Comparison of ENCODE assay signal across 38 cellular contexts in genomic region chr1:6435547-6435946, GRCh38. TPM values are rescaled to one million over a fixed set of nuclear protein-coding genes. Genes with fewer than 3 reads are reported as not detected.
"Had no signal": no experiment of that assay in that cellular context is flagged by ENCODE, and none has a peak within 500 bp of the region (broad histone marks: within the 10 kb centered on the region; RNA-seq: fewer than 3 reads in every experiment).

No MANE protein-coding gene starts in this region.

- H3K27ac ChIP-seq: adrenal gland, body of pancreas, brain microvascular endothelial cell, breast epithelium, VCaP had no signal

- H3K36me3 Mint-ChIP-seq: activated CD4-positive, alpha-beta memory T cell treated with anti-CD3 and anti-CD28 coated beads for 36 hours; activated naive CD4-positive, alpha-beta T cell treated with anti-CD3 and anti-CD28 coated beads, Interleukin-2, amount 50 U/mL, for 72 hours; activated naive CD8-positive, alpha-beta T cell treated with anti-CD3 and anti-CD28 coated beads for 36 hours had no signal

- H3K9me3 ChIP-seq: adrenal gland, body of pancreas, breast epithelium had no signal

- H3K36me3 ChIP-seq: adrenal gland, brain microvascular endothelial cell, breast epithelium had no signal

- H3K27me3 ChIP-seq: adrenal gland had no signal

- H3K27ac Mint-ChIP-seq: activated B cell treated with CpG ODN at 0.5 μM for 24 hours; activated CD4-positive, alpha-beta memory T cell treated with anti-CD3 and anti-CD28 coated beads for 36 hours; activated CD4-positive, alpha-beta T cell treated with anti-CD3 and anti-CD28 coated beads, Interleukin-2, amount 10 ng/mL, durations not matched to agents 24 days and 14 days; activated CD8-positive, alpha-beta T cell treated with anti-CD3 and anti-CD28 coated beads for 36 hours; activated naive CD4-positive, alpha-beta T cell treated with anti-CD3 and anti-CD28 coated beads for 36 hours; activated naive CD4-positive, alpha-beta T cell treated with anti-CD3 and anti-CD28 coated beads, Interleukin-2, amount 50 U/mL, for 72 hours; activated naive CD8-positive, alpha-beta T cell treated with anti-CD3 and anti-CD28 coated beads for 36 hours; activated T-cell treated with anti-CD3 and anti-CD28 coated beads, Interleukin-2, amount 50 U/mL, for 72 hours; activated T-helper 1 cell treated with anti-CD3 and anti-CD28 coated beads, Interleukin-12 subunit alpha, Interleukin-12 subunit beta, Interleukin-2, Interleukin-4 antibody, amounts not matched to agents 30 ng/mL and 10 ng/mL and 1 ng/mL, durations not matched to agents 14 hours and 24 hours and 36 hours; activated T-helper 17 cell treated with anti-CD3 and anti-CD28 coated beads, Interleukin-2, amount 50 U/mL, for 72 hours; T-helper 1 cell treated with Interleukin-12 subunit alpha and Interleukin-12 subunit beta and Interleukin-4 antibody, amounts not matched to agents 30 μg/mL and 1 μg/mL, for 36 hours; T-helper 2 cell treated with Interferon-gamma antibody and Interleukin-4, amounts not matched to agents 5 μg/mL and 100 μg/mL, for 36 hours had no signal

- DNase-seq: activated B cell treated with CpG ODN at 0.5 μM for 24 hours; activated CD4-positive, alpha-beta memory T cell treated with anti-CD3 and anti-CD28 coated beads for 36 hours; activated CD4-positive, alpha-beta T cell treated with anti-CD3 and anti-CD28 coated beads for 4 hours; activated CD4-positive, alpha-beta T cell treated with anti-CD3 and anti-CD28 coated beads, Interleukin-2, amount 10 ng/mL, durations not matched to agents 24 days and 14 days; activated CD4-positive, alpha-beta T cell treated with anti-CD3 and anti-CD28 coated beads, Interleukin-2, amount 50 U/mL, for 1 hour; activated CD4-positive, alpha-beta T cell treated with anti-CD3 and anti-CD28 coated beads, Interleukin-2, amount 50 U/mL, for 4 hours; activated CD4-positive, CD25-positive, alpha-beta regulatory T cell treated with anti-CD3 and anti-CD28 coated beads, Interleukin-2, amount 50 U/mL, for 72 hours; activated CD8-positive, alpha-beta memory T cell treated with anti-CD3 and anti-CD28 coated beads, Interleukin-2, amount 50 U/mL, for 4 hours; activated CD8-positive, alpha-beta T cell treated with anti-CD3 and anti-CD28 coated beads for 36 hours; activated effector memory CD4-positive, alpha-beta T cell treated with anti-CD3 and anti-CD28 coated beads, Interleukin-2, amount 50 U/mL, for 16 hours; activated gamma-delta T cell treated with Interleukin-2 at 50 U/mL for 16 hours; activated naive CD4-positive, alpha-beta T cell; activated naive CD4-positive, alpha-beta T cell treated with anti-CD3 and anti-CD28 coated beads for 36 hours; activated naive CD4-positive, alpha-beta T cell treated with anti-CD3 and anti-CD28 coated beads, Interleukin-2, amount 50 U/mL, for 16 hours; activated naive CD8-positive, alpha-beta T cell treated with anti-CD3 and anti-CD28 coated beads for 36 hours; activated T-cell treated with anti-CD3 and anti-CD28 coated beads for 4 hours; activated T-cell treated with anti-CD3 and anti-CD28 coated beads, Interleukin-2, amount 50 U/mL, for 1 hour; activated T-cell treated with anti-CD3 and anti-CD28 coated beads, Interleukin-2, amount 50 U/mL, for 4 hours; activated T-cell treated with anti-CD3 and anti-CD28 coated beads, Interleukin-2, amount 50 U/mL, for 72 hours; adrenal gland; amniotic stem cell; aorta; body of pancreas; brain microvascular endothelial cell; central memory CD4-positive, alpha-beta T cell; T-helper 1 cell; T-helper 2 cell; T-helper 9 cell had no signal

- H3K9me3 Mint-ChIP-seq: activated B cell treated with CpG ODN at 0.5 μM for 24 hours; activated CD4-positive, alpha-beta memory T cell treated with anti-CD3 and anti-CD28 coated beads for 36 hours; activated CD4-positive, alpha-beta T cell treated with anti-CD3 and anti-CD28 coated beads, Interleukin-2, amount 10 ng/mL, durations not matched to agents 24 days and 14 days; activated CD8-positive, alpha-beta T cell treated with anti-CD3 and anti-CD28 coated beads for 36 hours; activated naive CD4-positive, alpha-beta T cell treated with anti-CD3 and anti-CD28 coated beads for 36 hours; activated naive CD4-positive, alpha-beta T cell treated with anti-CD3 and anti-CD28 coated beads, Interleukin-2, amount 50 U/mL, for 72 hours; activated naive CD8-positive, alpha-beta T cell treated with anti-CD3 and anti-CD28 coated beads for 36 hours; activated T-cell treated with anti-CD3 and anti-CD28 coated beads, Interleukin-2, amount 50 U/mL, for 4 hours; activated T-cell treated with anti-CD3 and anti-CD28 coated beads, Interleukin-2, amount 50 U/mL, for 72 hours; activated T-helper 1 cell treated with anti-CD3 and anti-CD28 coated beads, Interleukin-12 subunit alpha, Interleukin-12 subunit beta, Interleukin-2, Interleukin-4 antibody, amounts not matched to agents 30 ng/mL and 10 ng/mL and 1 ng/mL, durations not matched to agents 14 hours and 24 hours and 36 hours; activated T-helper 17 cell treated with anti-CD3 and anti-CD28 coated beads, Interleukin-2, amount 50 U/mL, for 72 hours; T-helper 1 cell treated with Interleukin-12 subunit alpha and Interleukin-12 subunit beta and Interleukin-4 antibody, amounts not matched to agents 30 μg/mL and 1 μg/mL, for 36 hours; T-helper 2 cell treated with Interferon-gamma antibody and Interleukin-4, amounts not matched to agents 5 μg/mL and 100 μg/mL, for 36 hours had no signal

- H3K4me3 Mint-ChIP-seq: activated B cell treated with CpG ODN at 0.5 μM for 24 hours; activated CD4-positive, alpha-beta memory T cell treated with anti-CD3 and anti-CD28 coated beads for 36 hours; activated CD4-positive, alpha-beta T cell treated with anti-CD3 and anti-CD28 coated beads, Interleukin-2, amount 10 ng/mL, durations not matched to agents 24 days and 14 days; activated CD8-positive, alpha-beta T cell treated with anti-CD3 and anti-CD28 coated beads for 36 hours; activated naive CD4-positive, alpha-beta T cell treated with anti-CD3 and anti-CD28 coated beads for 36 hours; activated naive CD8-positive, alpha-beta T cell treated with anti-CD3 and anti-CD28 coated beads for 36 hours; activated T-cell treated with anti-CD3 and anti-CD28 coated beads, Interleukin-2, amount 50 U/mL, for 4 hours; activated T-cell treated with anti-CD3 and anti-CD28 coated beads, Interleukin-2, amount 50 U/mL, for 72 hours; activated T-helper 1 cell treated with anti-CD3 and anti-CD28 coated beads, Interleukin-12 subunit alpha, Interleukin-12 subunit beta, Interleukin-2, Interleukin-4 antibody, amounts not matched to agents 30 ng/mL and 10 ng/mL and 1 ng/mL, durations not matched to agents 14 hours and 24 hours and 36 hours; activated T-helper 17 cell treated with anti-CD3 and anti-CD28 coated beads, Interleukin-2, amount 50 U/mL, for 72 hours; T-helper 1 cell treated with Interleukin-12 subunit alpha and Interleukin-12 subunit beta and Interleukin-4 antibody, amounts not matched to agents 30 μg/mL and 1 μg/mL, for 36 hours; T-helper 2 cell treated with Interferon-gamma antibody and Interleukin-4, amounts not matched to agents 5 μg/mL and 100 μg/mL, for 36 hours had no signal

- ATAC-seq: activated CD8-positive, alpha-beta T cell treated with anti-CD3 and anti-CD28 coated beads for 36 hours; activated naive CD4-positive, alpha-beta T cell treated with anti-CD3 and anti-CD28 coated beads, Interleukin-2, amount 50 U/mL, for 72 hours; activated T-cell treated with anti-CD3 and anti-CD28 coated beads, Interleukin-2, amount 50 U/mL, for 4 hours; activated T-cell treated with anti-CD3 and anti-CD28 coated beads, Interleukin-2, amount 50 U/mL, for 72 hours; activated T-helper 17 cell treated with anti-CD3 and anti-CD28 coated beads, Interleukin-2, amount 50 U/mL, for 72 hours; body of pancreas had no signal

- H3K4me1 ChIP-seq: adrenal gland had no signal

- FAIRE-seq: astrocyte, TTC549 had no signal

- H3K4me3 ChIP-seq: adrenal gland, body of pancreas, breast epithelium had no signal

RNA-seq across cellular contexts. Expression of gene HES2, which starts 15.8 kb away (rescaled TPM):
- total RNA-seq: activated B cell treated with CpG ODN at 0.5 μM for 24 hours; activated naive CD8-positive, alpha-beta T cell treated with anti-CD3 and anti-CD28 coated beads for 36 hours; activated T-cell treated with anti-CD3 and anti-CD28 coated beads, Interleukin-2, amount 50 U/mL, for 4 hours; cardiac septum had no signal
